In genomic region chrX:40485427-40485826, GRCh38 we compare ENCODE assay signal across 32 cellular contexts.
"Had no signal": no experiment of that assay in that cellular context is flagged by ENCODE, and none has a peak within 500 bp of the region (broad histone marks: within the 10 kb centered on the region; RNA-seq: fewer than 3 reads in every experiment).

No MANE protein-coding gene starts in this region.

- H3K9me3 Mint-ChIP-seq: activated naive CD4-positive, alpha-beta T cell treated with anti-CD3 and anti-CD28 coated beads for 36 hours; activated T-cell treated with anti-CD3 and anti-CD28 coated beads, Interleukin-2, amount 50 U/mL, for 4 hours; activated T-helper 17 cell treated with anti-CD3 and anti-CD28 coated beads, Interleukin-2, amount 50 U/mL, for 72 hours had no signal

- H3K27ac Mint-ChIP-seq: activated B cell treated with CpG ODN at 0.5 μM for 24 hours; activated CD4-positive, alpha-beta memory T cell treated with anti-CD3 and anti-CD28 coated beads for 36 hours; activated CD4-positive, alpha-beta T cell treated with anti-CD3 and anti-CD28 coated beads, Interleukin-2, amount 10 ng/mL, durations not matched to agents 24 days and 14 days; activated CD8-positive, alpha-beta T cell treated with anti-CD3 and anti-CD28 coated beads for 36 hours; activated naive CD4-positive, alpha-beta T cell treated with anti-CD3 and anti-CD28 coated beads for 36 hours; activated naive CD4-positive, alpha-beta T cell treated with anti-CD3 and anti-CD28 coated beads, Interleukin-2, amount 50 U/mL, for 72 hours; activated naive CD8-positive, alpha-beta T cell treated with anti-CD3 and anti-CD28 coated beads for 36 hours; activated T-cell treated with anti-CD3 and anti-CD28 coated beads, Interleukin-2, amount 50 U/mL, for 72 hours; activated T-helper 17 cell treated with anti-CD3 and anti-CD28 coated beads, Interleukin-2, amount 50 U/mL, for 72 hours had no signal

- H3K27me3 Mint-ChIP-seq: activated CD4-positive, alpha-beta memory T cell treated with anti-CD3 and anti-CD28 coated beads for 36 hours; activated CD4-positive, alpha-beta T cell treated with anti-CD3 and anti-CD28 coated beads, Interleukin-2, amount 10 ng/mL, durations not matched to agents 24 days and 14 days; activated CD8-positive, alpha-beta T cell treated with anti-CD3 and anti-CD28 coated beads for 36 hours; activated naive CD8-positive, alpha-beta T cell treated with anti-CD3 and anti-CD28 coated beads for 36 hours; activated T-helper 17 cell treated with anti-CD3 and anti-CD28 coated beads, Interleukin-2, amount 50 U/mL, for 72 hours; central memory CD8-positive, alpha-beta T cell had no signal

- H3K36me3 Mint-ChIP-seq: activated CD4-positive, alpha-beta memory T cell treated with anti-CD3 and anti-CD28 coated beads for 36 hours; activated naive CD4-positive, alpha-beta T cell treated with anti-CD3 and anti-CD28 coated beads, Interleukin-2, amount 50 U/mL, for 72 hours; activated naive CD8-positive, alpha-beta T cell treated with anti-CD3 and anti-CD28 coated beads for 36 hours; brain had no signal

- H3K4me1 ChIP-seq: ascending aorta had no signal

- H3K4me3 Mint-ChIP-seq: activated B cell treated with CpG ODN at 0.5 μM for 24 hours; activated CD4-positive, alpha-beta memory T cell treated with anti-CD3 and anti-CD28 coated beads for 36 hours; activated CD4-positive, alpha-beta T cell treated with anti-CD3 and anti-CD28 coated beads, Interleukin-2, amount 10 ng/mL, durations not matched to agents 24 days and 14 days; activated CD8-positive, alpha-beta T cell treated with anti-CD3 and anti-CD28 coated beads for 36 hours; activated naive CD4-positive, alpha-beta T cell treated with anti-CD3 and anti-CD28 coated beads for 36 hours; activated naive CD8-positive, alpha-beta T cell treated with anti-CD3 and anti-CD28 coated beads for 36 hours; activated T-cell treated with anti-CD3 and anti-CD28 coated beads, Interleukin-2, amount 50 U/mL, for 4 hours; activated T-cell treated with anti-CD3 and anti-CD28 coated beads, Interleukin-2, amount 50 U/mL, for 72 hours; activated T-helper 1 cell treated with anti-CD3 and anti-CD28 coated beads, Interleukin-12 subunit alpha, Interleukin-12 subunit beta, Interleukin-2, Interleukin-4 antibody, amounts not matched to agents 30 ng/mL and 10 ng/mL and 1 ng/mL, durations not matched to agents 14 hours and 24 hours and 36 hours; activated T-helper 17 cell treated with anti-CD3 and anti-CD28 coated beads, Interleukin-2, amount 50 U/mL, for 72 hours; central memory CD8-positive, alpha-beta T cell; T-helper 17 cell had no signal

- DNase-seq: activated B cell treated with CpG ODN at 0.5 μM for 24 hours; activated CD4-positive, alpha-beta memory T cell treated with anti-CD3 and anti-CD28 coated beads for 36 hours; activated CD4-positive, alpha-beta T cell treated with anti-CD3 and anti-CD28 coated beads for 4 hours; activated CD4-positive, alpha-beta T cell treated with anti-CD3 and anti-CD28 coated beads, Interleukin-2, amount 10 ng/mL, durations not matched to agents 24 days and 14 days; activated CD4-positive, alpha-beta T cell treated with anti-CD3 and anti-CD28 coated beads, Interleukin-2, amount 50 U/mL, for 1 hour; activated CD4-positive, alpha-beta T cell treated with anti-CD3 and anti-CD28 coated beads, Interleukin-2, amount 50 U/mL, for 4 hours; activated CD4-positive, CD25-positive, alpha-beta regulatory T cell treated with anti-CD3 and anti-CD28 coated beads, Interleukin-2, amount 50 U/mL, for 72 hours; activated CD8-positive, alpha-beta memory T cell treated with anti-CD3 and anti-CD28 coated beads, Interleukin-2, amount 50 U/mL, for 4 hours; activated CD8-positive, alpha-beta T cell treated with anti-CD3 and anti-CD28 coated beads for 36 hours; activated effector memory CD4-positive, alpha-beta T cell treated with anti-CD3 and anti-CD28 coated beads, Interleukin-2, amount 50 U/mL, for 16 hours; activated gamma-delta T cell treated with Interleukin-2 at 50 U/mL for 16 hours; activated naive CD4-positive, alpha-beta T cell; activated naive CD4-positive, alpha-beta T cell treated with anti-CD3 and anti-CD28 coated beads for 36 hours; activated naive CD4-positive, alpha-beta T cell treated with anti-CD3 and anti-CD28 coated beads, Interleukin-2, amount 50 U/mL, for 16 hours; activated naive CD8-positive, alpha-beta T cell treated with anti-CD3 and anti-CD28 coated beads for 36 hours; activated T-cell treated with anti-CD3 and anti-CD28 coated beads for 4 hours; activated T-cell treated with anti-CD3 and anti-CD28 coated beads, Interleukin-2, amount 50 U/mL, for 1 hour; activated T-cell treated with anti-CD3 and anti-CD28 coated beads, Interleukin-2, amount 50 U/mL, for 4 hours; activated T-cell treated with anti-CD3 and anti-CD28 coated beads, Interleukin-2, amount 50 U/mL, for 72 hours; amygdala; anterior cingulate cortex; cerebellar nuclear complex; T-helper 17 cell; T-helper 9 cell had no signal

- H3K27ac ChIP-seq: ascending aorta, VCaP had no signal

- H3K4me3 ChIP-seq: ascending aorta, cardiac muscle cell had no signal

- H3K4me1 Mint-ChIP-seq: activated B cell treated with CpG ODN at 0.5 μM for 24 hours; activated T-helper 17 cell treated with anti-CD3 and anti-CD28 coated beads, Interleukin-2, amount 50 U/mL, for 72 hours; central memory CD8-positive, alpha-beta T cell had no signal

- H3K27me3 ChIP-seq: ascending aorta, cardiac muscle cell had no signal

- H3K36me3 ChIP-seq: ascending aorta, cardiac muscle cell had no signal
